Comparison of ENCODE assay signal across 11 cellular contexts in genomic region chr15:29278436-29279099, GRCh38. TPM values are rescaled to one million over a fixed set of nuclear protein-coding genes. Genes with fewer than 3 reads are reported as not detected.
DNase-seq lines count a peak whose midpoint lies in the region; ATAC-seq and TF ChIP-seq lines count a peak whose summit lies in the region.
"Had no signal": no experiment of that assay in that cellular context is flagged by ENCODE, and none has a peak within 500 bp of the region (broad histone marks: within the 10 kb centered on the region; RNA-seq: fewer than 3 reads in every experiment).

No MANE protein-coding gene starts in this region.

- H3K9me3 ChIP-seq in PC-3 (ENCODE audit: low read length) (no peaks in the 10 kb centered on the region), testis (no peaks in the 10 kb centered on the region)
- H3K9me3 ChIP-seq: Caco-2 had no signal

- H4K20me1 ChIP-seq in PC-3 (ENCODE audit: low read length), result no peaks in the 10 kb centered on the region

- H3K4me3 ChIP-seq in PC-3 (ENCODE audit: low read length) (no peak overlapping the region), epithelial cell of esophagus (ENCODE audit: low read length) (no peak overlapping the region), testis (no peak overlapping the region)

- H3K36me3 ChIP-seq in PC-3 (ENCODE audit: low read depth, low read length) (no peaks in the 10 kb centered on the region), testis (ENCODE audit: low read depth, missing control alignments) (no peaks in the 10 kb centered on the region)

- no peaks in the 10 kb centered on the region for H3F3A ChIP-seq in PC-3 (ENCODE audit: low read length, unreplicated experiment)

- 83% methylated on average over 2 to 3 of the region's 3 CpGs for WGBS in testis, 2 donors

- intact Hi-C loops in PC-3 (cut with micrococcal nuclease) (no loop called here), testis (cut with DNase I; ENCODE audit: low total_unique reads) (no loop called here)

- H3K27me3 ChIP-seq in PC-3 (ENCODE audit: low read length) (0 out of 2 replicates have a peak, but pooled peaks cover 5% of the 10 kb centered on the region), testis (no peaks in the 10 kb centered on the region)

- peak; percentile 84 for ATAC-seq in PC-3

- CTCF ChIA-PET in PC-3 (lab: Charles Lee), result no interaction called here

- POLR2A ChIA-PET in PC-3 (lab: Charles Lee; ENCODE audit: unreplicated experiment), result no interaction called here

- TF ChIP-seq CTCF in PC-3 (conservative IDR thresholded peaks at IDR 0.05; ENCODE audit: low read depth, low read length) (no peak), epithelial cell of esophagus (IDR thresholded peaks at IDR 0.05; ENCODE audit: insufficient read depth, low read depth, low read length, missing control alignments) (no peak), testis (IDR thresholded peaks at IDR 0.05) (no peak)

- no peaks in the 10 kb centered on the region for H3K79me2 ChIP-seq in PC-3 (ENCODE audit: low read length)

- BruUV-seq in PC-3 (replicated peaks; lab: Mats Ljungman, UMichigan), result no TSS peak

- H3K27ac ChIP-seq in PC-3 (ENCODE audit: low read length) (peak overlapping the region; percentile 25; the same call in 1 of the 2 replicates), testis (no peak overlapping the region)

- TF ChIP-seq POLR2A in testis (IDR thresholded peaks at IDR 0.05), result no peak

- H3K4me1 ChIP-seq in PC-3 (ENCODE audit: insufficient read depth, low read length), result peaks cover 13% of the 10 kb centered on the region
- H3K4me1 ChIP-seq in testis, result no peaks in the 10 kb centered on the region
- H3K4me1 ChIP-seq: Caco-2 had no signal

- peak overlapping the region; percentile 50 for H3K4me2 ChIP-seq in PC-3 (ENCODE audit: low read length)

- H3K9me2 ChIP-seq in PC-3 (replicated peaks; ENCODE audit: low read length), result no peaks in the 10 kb centered on the region

- peak overlapping the region; percentile 58 for H2AFZ ChIP-seq in PC-3 (ENCODE audit: low read length)

- H3K9ac ChIP-seq in PC-3 (ENCODE audit: low read length), result no peak overlapping the region

- peak; percentile 72 for DNase-seq in GM04504 (ENCODE audit: low read depth)
- peak; percentile 83 for DNase-seq in PC-3
- peak; percentile 83 for DNase-seq in epithelial cell of esophagus (ENCODE audit: low read depth)
- peak; percentile 91 for DNase-seq in renal cortical epithelial cell (ENCODE audit: low read depth)
- DNase-seq in stimulated activated naive CD4-positive, alpha-beta T cell (lab: John Stamatoyannopoulos, UW), result no peak
- DNase-seq in OCI-M1 (lab: John Stamatoyannopoulos, UW), result no peak
- no peak for DNase-seq in NCI-H748 (lab: John Stamatoyannopoulos, UW; ENCODE audit: unreplicated experiment)
- DNase-seq in testis, result no peak
- DNase-seq: activated T-cell treated with anti-CD3 and anti-CD28 coated beads, Interleukin-2, amount 50 U/mL, for 48 hours; Caco-2; NCI-H446 treated with DMSO at 0.1 percent for 48 hours had no signal

RNA-seq across cellular contexts. Expression of gene NSMCE3, which starts 8.9 kb away (rescaled TPM):
- total RNA-seq in PC-3 (2014; rRNA removed), result 7.0 and 8.0 TPM in 2 replicates
- total RNA-seq in renal cortical epithelial cell, result 9.6 and 10.4 TPM in 2 replicates
- 10 to 100 TPM; 18.9 to 24.8 TPM for total RNA-seq in testis
- 17.8 TPM for polyA plus RNA-seq in testis (ENCODE audit: insufficient read depth, low read depth, low replicate concordance)

Comparison
In these comparisons a context has a peak if more than half of its experiments do, and no peak if none do; other contexts are left out.
1. DNase-seq: peak in GM04504 (single experiment), PC-3 (single experiment), epithelial cell of esophagus (single experiment) and renal cortical epithelial cell (single experiment); none in stimulated activated naive CD4-positive, alpha-beta T cell (0 of 6), OCI-M1 (single experiment), NCI-H748 (single experiment) and testis (single experiment).